28 cellular contexts compared by ENCODE assay signal in genomic region chr18:30698571-30698970, GRCh38.
"Had no signal": no experiment of that assay in that cellular context is flagged by ENCODE, and none has a peak within 500 bp of the region (broad histone marks: within the 10 kb centered on the region; RNA-seq: fewer than 3 reads in every experiment).

No MANE protein-coding gene starts in this region.

- FAIRE-seq: colon, endometrium, endothelial cell of umbilical vein had no signal

- H3K4me2 ChIP-seq: hepatocyte had no signal

- ATAC-seq: effector memory CD8-positive, alpha-beta T cell; esophagus mucosa; foreskin keratinocyte; gastrocnemius medialis; gastroesophageal sphincter; heart left ventricle; heart right ventricle had no signal

- H2AFZ ChIP-seq: hepatocyte had no signal

- H3K27ac Mint-ChIP-seq: dendritic cell treated with granulocyte-macrophage colony-stimulating factor and Interleukin-4, amounts not matched to agents 40 ng/mL and 50 ng/mL, for 4 days; effector memory CD8-positive, alpha-beta T cell; endodermal cell had no signal

- H3K4me3 ChIP-seq: colonic mucosa, coronary artery, dorsolateral prefrontal cortex, esophagus muscularis mucosa, esophagus squamous epithelium, gastrocnemius medialis, gastroesophageal sphincter, heart left ventricle, heart right ventricle, hepatocyte had no signal

- H3K79me2 ChIP-seq: hepatocyte had no signal

- H3K27me3 ChIP-seq: colonic mucosa, esophagus muscularis mucosa, esophagus squamous epithelium, foreskin keratinocyte, gastrocnemius medialis, gastroesophageal sphincter, heart left ventricle, heart right ventricle, hepatocyte had no signal

- H3K4me1 ChIP-seq: colonic mucosa, esophagus muscularis mucosa, esophagus squamous epithelium, foreskin keratinocyte, gastrocnemius medialis, gastroesophageal sphincter, heart left ventricle, heart right ventricle had no signal

- H3K27me3 Mint-ChIP-seq: dendritic cell treated with granulocyte-macrophage colony-stimulating factor and Interleukin-4, amounts not matched to agents 40 ng/mL and 50 ng/mL, for 4 days; effector memory CD8-positive, alpha-beta T cell had no signal

- H3K9me3 Mint-ChIP-seq: endodermal cell had no signal

- H3K4me3 Mint-ChIP-seq: dendritic cell treated with granulocyte-macrophage colony-stimulating factor and Interleukin-4, amounts not matched to agents 40 ng/mL and 50 ng/mL, for 4 days; effector memory CD8-positive, alpha-beta T cell; endodermal cell had no signal

- H3K9me3 ChIP-seq: colonic mucosa, esophagus muscularis mucosa, esophagus squamous epithelium, gastrocnemius medialis, gastroesophageal sphincter, heart left ventricle, heart right ventricle had no signal

- H3K27ac ChIP-seq: colonic mucosa, coronary artery, dorsolateral prefrontal cortex, epithelial cell of prostate, esophagus muscularis mucosa, esophagus squamous epithelium, foreskin keratinocyte, gastrocnemius medialis, gastroesophageal sphincter, heart left ventricle, heart right ventricle, hepatocyte had no signal

- DNase-seq: colonic mucosa; cortex of kidney; dermis blood vessel endothelial cell; dorsolateral prefrontal cortex; effector CD4-positive, alpha-beta T cell; effector CD8-positive, alpha-beta T cell; effector memory CD4-positive, alpha-beta T cell; effector memory CD8-positive, alpha-beta T cell; endodermal cell; erythroblast; esophagus squamous epithelium; foreskin fibroblast; foreskin keratinocyte; foreskin melanocyte; gastrocnemius medialis; head of caudate nucleus; heart left ventricle; heart right ventricle had no signal

- H3K36me3 ChIP-seq: colonic mucosa, esophagus muscularis mucosa, esophagus squamous epithelium, gastrocnemius medialis, gastroesophageal sphincter, heart left ventricle, heart right ventricle had no signal
